24 cellular contexts compared by ENCODE assay signal in genomic region chr9:115142090-115142489, GRCh38. TPM values are rescaled to one million over a fixed set of nuclear protein-coding genes. Genes with fewer than 3 reads are reported as not detected.
"Had no signal": no experiment of that assay in that cellular context is flagged by ENCODE, and none has a peak within 500 bp of the region (broad histone marks: within the 10 kb centered on the region; RNA-seq: fewer than 3 reads in every experiment).

No MANE protein-coding gene starts in this region.

- H3K4me1 ChIP-seq: heart left ventricle, psoas muscle, tibial nerve, upper lobe of left lung had no signal

- DNase-seq: dermis blood vessel endothelial cell; effector memory CD4-positive, alpha-beta T cell; foreskin keratinocyte; heart left ventricle; kidney; natural killer cell; ovary; psoas muscle; right cardiac atrium; stimulated activated CD4-positive, alpha-beta T cell treated with anti-CD3 and anti-CD28 coated beads, Interleukin-2, amount 100 ng/mL, for 24 hours; stimulated activated CD4-positive, alpha-beta T cell treated with anti-CD3 and anti-CD28 coated beads, Interleukin-4, amount 100 ng/mL, for 24 hours; stimulated activated naive CD4-positive, alpha-beta T cell treated with Interleukin-2 at 50 U/mL for 16 hours; upper lobe of left lung had no signal

- H3K36me3 ChIP-seq: esophagus muscularis mucosa, gastroesophageal sphincter, heart left ventricle, ovary, sigmoid colon, thoracic aorta, tibial nerve, upper lobe of left lung had no signal

- H3K27ac ChIP-seq: esophagus muscularis mucosa, foreskin keratinocyte, gastroesophageal sphincter, heart left ventricle, hepatocyte, ovary, psoas muscle, thoracic aorta, upper lobe of left lung had no signal

- H2AFZ ChIP-seq: hepatocyte had no signal

- H3K36me3 Mint-ChIP-seq: memory B cell; natural killer cell; stimulated activated effector memory CD8-positive, alpha-beta T cell treated with anti-CD3 and anti-CD28 coated beads, Interleukin-12 subunit alpha, Interleukin-12 subunit beta, amount 100 ng/mL, for 72 hours had no signal

- H3K9me3 ChIP-seq: esophagus muscularis mucosa, gastroesophageal sphincter, heart left ventricle, ovary, psoas muscle, sigmoid colon, thoracic aorta, tibial nerve, upper lobe of left lung had no signal

- H3K4me3 ChIP-seq: esophagus muscularis mucosa, gastroesophageal sphincter, heart left ventricle, hepatocyte, lung, ovary, psoas muscle, sigmoid colon, thoracic aorta, tibial nerve, upper lobe of left lung had no signal

- H3K27me3 ChIP-seq: esophagus muscularis mucosa, foreskin keratinocyte, gastroesophageal sphincter, heart left ventricle, hepatocyte, ovary, sigmoid colon, tibial nerve, upper lobe of left lung had no signal

- H3K4me1 Mint-ChIP-seq: memory B cell; natural killer cell; stimulated activated effector memory CD8-positive, alpha-beta T cell treated with anti-CD3 and anti-CD28 coated beads, Interleukin-12 subunit alpha, Interleukin-12 subunit beta, amount 100 ng/mL, for 72 hours had no signal

- H3K4me3 Mint-ChIP-seq: memory B cell; natural killer cell; stimulated activated effector memory CD8-positive, alpha-beta T cell treated with anti-CD3 and anti-CD28 coated beads, Interleukin-12 subunit alpha, Interleukin-12 subunit beta, amount 100 ng/mL, for 72 hours had no signal

- H3K9me3 Mint-ChIP-seq: natural killer cell; stimulated activated effector memory CD8-positive, alpha-beta T cell treated with anti-CD3 and anti-CD28 coated beads, Interleukin-12 subunit alpha, Interleukin-12 subunit beta, amount 100 ng/mL, for 72 hours had no signal

- H3K4me2 ChIP-seq: hepatocyte had no signal

- H3K27ac Mint-ChIP-seq: memory B cell; natural killer cell; stimulated activated effector memory CD8-positive, alpha-beta T cell treated with anti-CD3 and anti-CD28 coated beads, Interleukin-12 subunit alpha, Interleukin-12 subunit beta, amount 100 ng/mL, for 72 hours had no signal

- ATAC-seq: foreskin keratinocyte; gastroesophageal sphincter; heart left ventricle; left lobe of liver; natural killer cell; psoas muscle; stimulated activated effector memory CD8-positive, alpha-beta T cell treated with anti-CD3 and anti-CD28 coated beads, Interleukin-12 subunit alpha, Interleukin-12 subunit beta, amount 100 ng/mL, for 72 hours had no signal

RNA-seq across cellular contexts. Expression of gene TNC, which starts 24.1 kb away (rescaled TPM):
- total RNA-seq: natural killer cell had no signal
- polyA plus RNA-seq: endothelial cell of umbilical vein had no signal
